In genomic region chr16:85347213-85347591, GRCh38 we compare ENCODE assay signal across 10 cellular contexts.
DNase-seq lines count a peak whose midpoint lies in the region; ATAC-seq, FAIRE-seq and TF ChIP-seq lines count a peak whose summit lies in the region.
"Had no signal": no experiment of that assay in that cellular context is flagged by ENCODE, and none has a peak within 500 bp of the region (broad histone marks: within the 10 kb centered on the region; RNA-seq: fewer than 3 reads in every experiment).

No MANE protein-coding gene starts in this region.

- H3K36me3 Mint-ChIP-seq in progenitor cell of endocrine pancreas (ENCODE audit: insufficient read depth) = no peaks in the 10 kb centered on the region
- no peaks in the 10 kb centered on the region for H3K36me3 Mint-ChIP-seq in natural killer cell treated with Interleukin-12 subunit alpha and Interleukin-12 subunit beta and Interleukin-15 and Interleukin-18, amount 100 ng/mL, for 72 hours

- H3K4me2 ChIP-seq in H1 (ENCODE audit: insufficient read depth in 1 of 2, low read depth in 2 of 2, low read length in 2 of 2) = no peak overlapping the region

- H3K4ac ChIP-seq in H1 (replicated peaks; ENCODE audit: insufficient read length, low read depth, low read length) = no peak overlapping the region

- H2BK15ac ChIP-seq in H1 (ENCODE audit: low read length) = no peak overlapping the region

- no peaks in the 10 kb centered on the region for H3K9me3 Mint-ChIP-seq in progenitor cell of endocrine pancreas (ENCODE audit: low read depth)
- peaks cover 7% of the 10 kb centered on the region for H3K9me3 Mint-ChIP-seq in natural killer cell treated with Interleukin-12 subunit alpha and Interleukin-12 subunit beta and Interleukin-15 and Interleukin-18, amount 100 ng/mL, for 72 hours

- no peak overlapping the region for H2BK20ac ChIP-seq in H1 (ENCODE audit: low read length)

- ATAC-seq in natural killer cell treated with Interleukin-12 subunit alpha and Interleukin-12 subunit beta and Interleukin-15 and Interleukin-18, amount 100 ng/mL, for 72 hours = no peak

- no peak for TF ChIP-seq EP300 in H1 (IDR thresholded peaks at IDR 0.05; ENCODE audit: borderline replicate concordance in 1 of 2, low read depth in 2 of 2, low read length in 2 of 2)

- peaks cover 5 to 13% of the 10 kb centered on the region in 2 experiments for H4K20me1 ChIP-seq in H1 (replicated peaks in 1 of 2; ENCODE audit: control insufficient read depth in 1 of 2, insufficient read depth in 2 of 2, low read length in 2 of 2)

- no peak overlapping the region for H3K18ac ChIP-seq in H1 (ENCODE audit: extremely low read depth, low read length)

- H2BK120ac ChIP-seq in H1 (replicated peaks; ENCODE audit: low read depth, low read length) = no peak overlapping the region

- H4K91ac ChIP-seq in H1 (replicated peaks; ENCODE audit: insufficient read length, low read length) = no peak overlapping the region

- TF ChIP-seq CTCF in NB4 (IDR thresholded peaks at IDR 0.05; ENCODE audit: low read depth, low read length) (peak; percentile 89), H1 (IDR thresholded peaks at IDR 0.05; ENCODE audit: control extremely low read depth in 1 of 3, insufficient read depth in 1 of 3, low read depth in 1 of 3, low read length in 3 of 3) (peak; percentile 89 to 95 (median 93)), progenitor cell of endocrine pancreas (IDR thresholded peaks at IDR 0.05; ENCODE audit: unreplicated experiment) (peak; percentile 45)

- H3K23me2 ChIP-seq in H1 (ENCODE audit: low read depth, low read length) = peaks cover 9% of the 10 kb centered on the region; the same call in 1 of the 2 replicates

- H3K14ac ChIP-seq in H1 (ENCODE audit: insufficient read length) = no peak overlapping the region

- no peak overlapping the region for H3K56ac ChIP-seq in H1 (replicated peaks; ENCODE audit: insufficient read length, low read depth, low read length)

- H3K79me1 ChIP-seq in H1 (ENCODE audit: low read depth, low read length) = 0 out of 2 replicates have a peak, but pooled peaks cover 2% of the 10 kb centered on the region

- peak; percentile 91 to 95 for TF ChIP-seq RAD21 in H1 (IDR thresholded peaks at IDR 0.05 in 1 of 2, conservative IDR thresholded peaks at IDR 0.05 in 1 of 2; ENCODE audit: low read depth in 2 of 2, low read length in 2 of 2)

- H3K36me3 ChIP-seq in H1 (ENCODE audit: control insufficient read depth in 2 of 4, insufficient read depth in 4 of 4, low read length in 3 of 4) = no peaks in the 10 kb centered on the region

- H4K8ac ChIP-seq in H1 (ENCODE audit: extremely low read depth, insufficient read depth, low read length) = peak overlapping the region; percentile 31; the same call in 1 of the 2 replicates

- no peak overlapping the region for H2AK5ac ChIP-seq in H1 (ENCODE audit: low read depth, low read length)

- TF ChIP-seq POLR2A in NB4 (IDR thresholded peaks at IDR 0.05; ENCODE audit: extremely low read depth, insufficient read length) (no peak), H1 (IDR thresholded peaks at IDR 0.05; ENCODE audit: control extremely low read depth in 1 of 2, low read depth in 2 of 2, low read length in 2 of 2) (no peak)

- peaks cover 4% of the 10 kb centered on the region for H3K4me1 Mint-ChIP-seq in progenitor cell of endocrine pancreas (ENCODE audit: low read depth)
- H3K4me1 Mint-ChIP-seq in natural killer cell treated with Interleukin-12 subunit alpha and Interleukin-12 subunit beta and Interleukin-15 and Interleukin-18, amount 100 ng/mL, for 72 hours (ENCODE audit: low read depth in 2 of 2) = peaks cover 2 to 8% of the 10 kb centered on the region in 2 donors

- no peaks in the 10 kb centered on the region for H3K9me3 ChIP-seq in H1 (ENCODE audit: insufficient read depth in 2 of 2, low read depth in 1 of 2, low read length in 1 of 2)

- POLR2A ChIA-PET in H1 (lab: Charles Lee; ENCODE audit: partially characterized antibody) = interaction anchor here (1.3 kb wide), 1 partner anchor 11 kb away, joined by 3 read pairs; no protein-coding TSS in a partner anchor

- H2AFZ ChIP-seq in H1 (ENCODE audit: low read length) = no peak overlapping the region

- H3K27me3 Mint-ChIP-seq in progenitor cell of endocrine pancreas = peaks cover 5% of the 10 kb centered on the region
- peaks cover 15 to 23% of the 10 kb centered on the region in 2 donors for H3K27me3 Mint-ChIP-seq in natural killer cell treated with Interleukin-12 subunit alpha and Interleukin-12 subunit beta and Interleukin-15 and Interleukin-18, amount 100 ng/mL, for 72 hours

- H3K27ac Mint-ChIP-seq in progenitor cell of endocrine pancreas = no peak overlapping the region
- H3K27ac Mint-ChIP-seq in natural killer cell treated with Interleukin-12 subunit alpha and Interleukin-12 subunit beta and Interleukin-15 and Interleukin-18, amount 100 ng/mL, for 72 hours = no peak overlapping the region

- WGBS in H1 (ENCODE audit: extremely low coverage in 1 of 2, insufficient coverage in 1 of 2, insufficient read length in 1 of 2, insufficient replicate concordance in 2 of 2, low coverage in 1 of 2, low lambda C conversion rate in 2 of 2, missing lambda C conversion rate in 1 of 2), 2 experiments = 82% methylated on average over 11 of the region's 11 CpGs; no CpG with 5 or more reads in 1 of the 2 experiments

- no peak overlapping the region for H3K27ac ChIP-seq in H1 (ENCODE audit: low read depth, low read length)
- H3K27ac ChIP-seq: epithelial cell of prostate had no signal

- no peak overlapping the region for H3K23ac ChIP-seq in H1 (ENCODE audit: insufficient read length)

- H3K4me3 ChIP-seq in NB4 (ENCODE audit: low read depth, low read length) (no peak overlapping the region), H1 (ENCODE audit: extremely low read depth in 1 of 4, insufficient read depth in 2 of 4, low read depth in 3 of 4, low read length in 4 of 4) (no peak overlapping the region)

- H3K4me3 Mint-ChIP-seq in progenitor cell of endocrine pancreas (ENCODE audit: low read depth) = no peak overlapping the region
- H3K4me3 Mint-ChIP-seq in natural killer cell treated with Interleukin-12 subunit alpha and Interleukin-12 subunit beta and Interleukin-15 and Interleukin-18, amount 100 ng/mL, for 72 hours = no peak overlapping the region

- no peaks in the 10 kb centered on the region for H3K79me2 ChIP-seq in H1 (ENCODE audit: control insufficient read depth in 1 of 2, insufficient read depth in 2 of 2, low read length in 2 of 2)

- no peaks in the 10 kb centered on the region for H3K27me3 ChIP-seq in H1 (replicated peaks in 1 of 4; ENCODE audit: control insufficient read depth in 3 of 4, extremely low read depth in 1 of 4, insufficient read depth in 3 of 4, low read length in 3 of 4)

- no peak overlapping the region for H3K9ac ChIP-seq in H1 (replicated peaks in 1 of 4; ENCODE audit: extremely low read depth in 1 of 4, low read depth in 3 of 4, low read length in 3 of 4)

- no peak for FAIRE-seq in H1 (lab: Jason Lieb, UNC)

- H2BK5ac ChIP-seq in H1 (ENCODE audit: low read depth, low read length) = no peak overlapping the region

- peak; percentile 64 for DNase-seq in DMS53 (lab: John Stamatoyannopoulos, UW)
- DNase-seq in DMS53 treated with DMSO at 0.1 percent for 48 hours (lab: John Stamatoyannopoulos, UW; ENCODE audit: unreplicated experiment) = no peak
- peak; percentile 81 for DNase-seq in NB4 (ENCODE audit: low read depth)
- DNase-seq in H1 (ENCODE audit: low read depth in 1 of 2, low spot score in 2 of 2) = peak in 1 of 2 experiments; percentile 74
- DNase-seq in progenitor cell of endocrine pancreas (ENCODE audit: low spot score, unreplicated experiment) = no peak
- DNase-seq in activated naive CD4-positive, alpha-beta T cell treated with anti-CD3 and anti-CD28 coated beads, Interleukin-2, amount 50 U/mL, for 16 hours = no peak
- DNase-seq in midbrain (lab: John Stamatoyannopoulos, UW) = no peak
- DNase-seq in natural killer cell treated with Interleukin-12 subunit alpha and Interleukin-12 subunit beta and Interleukin-15 and Interleukin-18, amount 100 ng/mL, for 72 hours (ENCODE audit: low spot score) = no peak
- DNase-seq: NCI-H2029 had no signal

- no peak overlapping the region for H2BK12ac ChIP-seq in H1 (ENCODE audit: low read depth, low read length)

- no peak overlapping the region for H4K5ac ChIP-seq in H1 (ENCODE audit: insufficient read length, low read depth, low read length)

- peaks cover 0 to 13% (median under 1%) of the 10 kb centered on the region in 4 experiments; a peak in 4 of 7 replicates for H3K4me1 ChIP-seq in H1 (replicated peaks in 1 of 4; ENCODE audit: control insufficient read depth in 3 of 4, insufficient read depth in 4 of 4, low read length in 3 of 4)

- CTCF ChIA-PET in H1 (lab: Charles Lee; ENCODE audit: partially characterized antibody) = interaction anchor here (0.6 to 11.6 kb wide), 60 partner anchors 8 to 370 kb away, joined by 3 to 177 read pairs (median 5); no protein-coding TSS in a partner anchor

TF ChIP-seq in H1, 55 proteins besides CTCF, POLR2A, EP300 and RAD21:
- TF ChIP-seq SIN3A (conservative IDR thresholded peaks at IDR 0.05 in 1 of 2, IDR thresholded peaks at IDR 0.05 in 1 of 2; ENCODE audit: low read depth in 1 of 2, low read length in 2 of 2) (0 out of 4 replicates have a peak, but pooled peaks of 1 of the 2 experiments have one; percentile 51), SAP30 (IDR thresholded peaks at IDR 0.05; ENCODE audit: insufficient read depth, insufficient replicate concordance, low read length) (no peak)

Comparison
In these comparisons a context has a peak if more than half of its experiments do, and no peak if none do; other contexts are left out.
1. DNase-seq: peak in DMS53 (single experiment) and NB4 (single experiment); none in DMS53 treated with DMSO at 0.1 percent for 48 hours (single experiment), progenitor cell of endocrine pancreas (single experiment), activated naive CD4-positive, alpha-beta T cell treated with anti-CD3 and anti-CD28 coated beads, Interleukin-2, amount 50 U/mL, for 16 hours (single experiment), midbrain (single experiment) and natural killer cell treated with Interleukin-12 subunit alpha and Interleukin-12 subunit beta and Interleukin-15 and Interleukin-18, amount 100 ng/mL, for 72 hours (single experiment).
2. Peak in every context shown above with its lines, with median percentiles within 50 percentile points of each other: CTCF ChIP-seq.